Comparison of ENCODE assay signal across 1 cellular context in the genomic region with DNA sequence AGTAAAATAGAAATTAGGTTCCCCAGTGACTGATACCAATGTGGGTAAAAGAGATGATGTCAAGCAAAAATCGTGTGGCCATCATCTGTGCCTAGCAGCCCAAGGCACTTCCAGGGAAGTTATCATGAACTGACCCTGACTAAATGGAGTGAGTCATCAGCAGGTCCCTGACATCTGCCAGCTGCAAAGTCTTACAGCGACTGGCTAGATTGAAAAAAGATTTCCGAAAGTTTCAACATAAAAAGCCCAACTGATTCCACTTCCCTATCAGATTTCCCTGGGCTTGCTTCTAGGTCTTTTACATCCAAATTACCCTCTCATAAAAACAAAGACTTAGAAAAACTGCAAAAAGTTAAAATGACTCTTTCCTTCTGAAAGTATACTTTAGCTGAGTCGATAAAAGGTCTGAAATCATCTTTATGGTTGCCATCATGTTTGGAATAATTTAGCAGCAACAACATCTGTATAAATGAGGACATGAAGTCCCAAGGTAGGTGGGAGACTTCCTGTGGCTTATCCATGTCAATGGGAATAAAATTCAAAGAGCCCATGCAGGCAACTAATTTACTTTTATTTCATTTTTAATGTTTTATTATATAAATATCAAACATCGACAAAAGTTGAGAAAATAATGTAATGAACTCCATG.
TF ChIP-seq lines count a peak whose summit lies in the region.

No MANE protein-coding gene starts in this region.

TF ChIP-seq in SK-N-SH, 30 proteins besides CTCF, POLR2A, EP300 and RAD21 (continued from another document):
- no peak for TF ChIP-seq MXI1 (IDR thresholded peaks at IDR 0.05; ENCODE audit: low read depth, low read length)
- TF ChIP-seq NFIC (IDR thresholded peaks at IDR 0.05; ENCODE audit: borderline replicate concordance) = no peak
- no peak for TF ChIP-seq FOXJ3 (CRISPR knock-in tag; IDR thresholded peaks at IDR 0.05)
- TF ChIP-seq, protein P1, sequence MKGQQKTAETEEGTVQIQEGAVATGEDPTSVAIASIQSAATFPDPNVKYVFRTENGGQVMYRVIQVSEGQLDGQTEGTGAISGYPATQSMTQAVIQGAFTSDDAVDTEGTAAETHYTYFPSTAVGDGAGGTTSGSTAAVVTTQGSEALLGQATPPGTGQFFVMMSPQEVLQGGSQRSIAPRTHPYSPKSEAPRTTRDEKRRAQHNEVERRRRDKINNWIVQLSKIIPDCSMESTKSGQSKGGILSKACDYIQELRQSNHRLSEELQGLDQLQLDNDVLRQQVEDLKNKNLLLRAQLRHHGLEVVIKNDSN (IDR thresholded peaks at IDR 0.05; ENCODE audit: borderline replicate concordance, low read depth) = no peak
- no peak for TF ChIP-seq EZH2phosphoT487 (IDR thresholded peaks at IDR 0.05; ENCODE audit: borderline replicate concordance, low read depth)
- TF ChIP-seq NRF1 (IDR thresholded peaks at IDR 0.05; ENCODE audit: low read depth, low read length) = no peak
- TF ChIP-seq RXRA (IDR thresholded peaks at IDR 0.05; ENCODE audit: borderline replicate concordance, low read depth) = peak; percentile 54; the same call in 1 of the 2 replicates
- 0 out of 2 replicates have a peak, but pooled peaks have one; percentile 9 for TF ChIP-seq ELF1 (IDR thresholded peaks at IDR 0.05)
- peak; percentile 57 for TF ChIP-seq CHD2 (IDR thresholded peaks at IDR 0.05; ENCODE audit: low read length, partially characterized antibody)
- TF ChIP-seq, protein P2, sequence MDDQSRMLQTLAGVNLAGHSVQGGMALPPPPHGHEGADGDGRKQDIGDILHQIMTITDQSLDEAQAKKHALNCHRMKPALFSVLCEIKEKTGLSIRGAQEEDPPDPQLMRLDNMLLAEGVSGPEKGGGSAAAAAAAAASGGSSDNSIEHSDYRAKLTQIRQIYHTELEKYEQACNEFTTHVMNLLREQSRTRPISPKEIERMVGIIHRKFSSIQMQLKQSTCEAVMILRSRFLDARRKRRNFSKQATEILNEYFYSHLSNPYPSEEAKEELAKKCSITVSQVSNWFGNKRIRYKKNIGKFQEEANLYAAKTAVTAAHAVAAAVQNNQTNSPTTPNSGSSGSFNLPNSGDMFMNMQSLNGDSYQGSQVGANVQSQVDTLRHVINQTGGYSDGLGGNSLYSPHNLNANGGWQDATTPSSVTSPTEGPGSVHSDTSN (IDR thresholded peaks at IDR 0.05) = peak; percentile 82
- no peak for TF ChIP-seq MEF2A (IDR thresholded peaks at IDR 0.05; ENCODE audit: borderline replicate concordance, low read depth)
- TF ChIP-seq YY1 (IDR thresholded peaks at IDR 0.05; ENCODE audit: low read depth) = no peak
- TF ChIP-seq SMC3 (IDR thresholded peaks at IDR 0.05; ENCODE audit: low read depth, low read length) = no peak
- TF ChIP-seq, protein P3, sequence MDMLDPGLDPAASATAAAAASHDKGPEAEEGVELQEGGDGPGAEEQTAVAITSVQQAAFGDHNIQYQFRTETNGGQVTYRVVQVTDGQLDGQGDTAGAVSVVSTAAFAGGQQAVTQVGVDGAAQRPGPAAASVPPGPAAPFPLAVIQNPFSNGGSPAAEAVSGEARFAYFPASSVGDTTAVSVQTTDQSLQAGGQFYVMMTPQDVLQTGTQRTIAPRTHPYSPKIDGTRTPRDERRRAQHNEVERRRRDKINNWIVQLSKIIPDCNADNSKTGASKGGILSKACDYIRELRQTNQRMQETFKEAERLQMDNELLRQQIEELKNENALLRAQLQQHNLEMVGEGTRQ (IDR thresholded peaks at IDR 0.05; ENCODE audit: borderline replicate concordance, low read depth, low read length) = no peak
- TF ChIP-seq TEAD4 (IDR thresholded peaks at IDR 0.05; ENCODE audit: borderline replicate concordance, insufficient read depth) = 0 out of 2 replicates have a peak, but pooled peaks have one; percentile 41
- TF ChIP-seq RCOR1 (IDR thresholded peaks at IDR 0.05; ENCODE audit: low read length) = peak; percentile 78
- peak; percentile 95 for TF ChIP-seq TCF12 (IDR thresholded peaks at IDR 0.05)
- TF ChIP-seq, protein P4, sequence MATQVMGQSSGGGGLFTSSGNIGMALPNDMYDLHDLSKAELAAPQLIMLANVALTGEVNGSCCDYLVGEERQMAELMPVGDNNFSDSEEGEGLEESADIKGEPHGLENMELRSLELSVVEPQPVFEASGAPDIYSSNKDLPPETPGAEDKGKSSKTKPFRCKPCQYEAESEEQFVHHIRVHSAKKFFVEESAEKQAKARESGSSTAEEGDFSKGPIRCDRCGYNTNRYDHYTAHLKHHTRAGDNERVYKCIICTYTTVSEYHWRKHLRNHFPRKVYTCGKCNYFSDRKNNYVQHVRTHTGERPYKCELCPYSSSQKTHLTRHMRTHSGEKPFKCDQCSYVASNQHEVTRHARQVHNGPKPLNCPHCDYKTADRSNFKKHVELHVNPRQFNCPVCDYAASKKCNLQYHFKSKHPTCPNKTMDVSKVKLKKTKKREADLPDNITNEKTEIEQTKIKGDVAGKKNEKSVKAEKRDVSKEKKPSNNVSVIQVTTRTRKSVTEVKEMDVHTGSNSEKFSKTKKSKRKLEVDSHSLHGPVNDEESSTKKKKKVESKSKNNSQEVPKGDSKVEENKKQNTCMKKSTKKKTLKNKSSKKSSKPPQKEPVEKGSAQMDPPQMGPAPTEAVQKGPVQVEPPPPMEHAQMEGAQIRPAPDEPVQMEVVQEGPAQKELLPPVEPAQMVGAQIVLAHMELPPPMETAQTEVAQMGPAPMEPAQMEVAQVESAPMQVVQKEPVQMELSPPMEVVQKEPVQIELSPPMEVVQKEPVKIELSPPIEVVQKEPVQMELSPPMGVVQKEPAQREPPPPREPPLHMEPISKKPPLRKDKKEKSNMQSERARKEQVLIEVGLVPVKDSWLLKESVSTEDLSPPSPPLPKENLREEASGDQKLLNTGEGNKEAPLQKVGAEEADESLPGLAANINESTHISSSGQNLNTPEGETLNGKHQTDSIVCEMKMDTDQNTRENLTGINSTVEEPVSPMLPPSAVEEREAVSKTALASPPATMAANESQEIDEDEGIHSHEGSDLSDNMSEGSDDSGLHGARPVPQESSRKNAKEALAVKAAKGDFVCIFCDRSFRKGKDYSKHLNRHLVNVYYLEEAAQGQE (IDR thresholded peaks at IDR 0.05; ENCODE audit: low read depth, low read length) = no peak
- peak; percentile 90; the same call in 1 of the 2 replicates for TF ChIP-seq FOSL2 (IDR thresholded peaks at IDR 0.05; ENCODE audit: borderline replicate concordance, low read depth)
